ENCODE assay signal across 12 cellular contexts in the genomic region with DNA sequence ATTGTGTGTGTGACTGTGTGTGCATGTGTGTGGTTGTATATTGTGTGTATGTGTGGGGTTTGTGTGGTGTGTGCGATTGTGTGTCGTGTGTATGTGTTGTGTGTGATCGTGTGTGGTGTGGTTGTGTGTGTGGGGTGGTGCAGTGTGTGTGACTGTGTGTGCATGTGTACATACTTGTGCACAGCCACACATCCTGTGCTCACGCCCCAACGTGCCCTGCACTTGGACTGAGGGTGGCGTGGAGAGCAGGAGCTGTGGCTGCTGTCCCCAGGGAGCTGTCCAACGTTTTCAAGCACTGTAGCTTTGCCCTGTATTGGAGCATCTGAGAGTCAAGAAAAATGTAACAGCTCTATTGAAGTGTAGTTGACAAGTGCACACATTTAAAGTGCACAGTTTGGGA.
DNase-seq lines count a peak whose midpoint lies in the region; ATAC-seq and TF ChIP-seq lines count a peak whose summit lies in the region.
"Had no signal": no experiment of that assay in that cellular context is flagged by ENCODE, and none has a peak within 500 bp of the region (broad histone marks: within the 10 kb centered on the region; RNA-seq: fewer than 3 reads in every experiment).

No MANE protein-coding gene starts in this region.

- peaks cover 2% of the 10 kb centered on the region for H3K27me3 Mint-ChIP-seq in central memory CD8-positive, alpha-beta T cell
- peaks cover 4% of the 10 kb centered on the region for H3K27me3 Mint-ChIP-seq in Calu3 (ENCODE audit: unreplicated experiment)

- H3K27ac Mint-ChIP-seq in central memory CD8-positive, alpha-beta T cell (ENCODE audit: low read depth), result no peak overlapping the region
- H3K27ac Mint-ChIP-seq in Calu3 (ENCODE audit: unreplicated experiment), result no peak overlapping the region

- no TSS peak for BruUV-seq in Calu3 (replicated peaks; lab: Mats Ljungman, UMichigan)

- peaks cover 2% of the 10 kb centered on the region for H3K9me3 Mint-ChIP-seq in central memory CD8-positive, alpha-beta T cell
- H3K9me3 Mint-ChIP-seq in Calu3 (ENCODE audit: low read depth, unreplicated experiment), result no peaks in the 10 kb centered on the region

- POLR2A ChIA-PET in RWPE1 (lab: Yijun Ruan, JAX; ENCODE audit: low non-redundant PET), result no interaction called here

- DNase-seq in COLO829 (ENCODE audit: low spot score) (peak; percentile 12), LHCN-M2 (ENCODE audit: low read depth) (peak; percentile 5), lung microvascular endothelial cell (ENCODE audit: low read depth in 2 of 2) (peak; percentile 12 to 33), RWPE1 (ENCODE audit: low spot score) (no peak), GM20000 (ENCODE audit: low spot score) (no peak), Calu3 (no peak)
- no peak for DNase-seq in central memory CD8-positive, alpha-beta T cell (ENCODE audit: low spot score in 2 of 2)
- DNase-seq: heart left ventricle, midbrain, NCI-H1436 treated with DMSO at 0.1 percent for 48 hours had no signal

- intact Hi-C loops in Calu3 (cut with micrococcal nuclease; ENCODE audit: unreplicated experiment), result no loop called here

- CTCF ChIA-PET in RWPE1 (lab: Yijun Ruan, JAX) (no interaction called here), Calu3 (lab: Charles Lee) (no interaction called here)

- no peak overlapping the region for H3K27ac ChIP-seq in RWPE1
- H3K27ac ChIP-seq: heart left ventricle, vagina had no signal

- peaks cover 9% of the 10 kb centered on the region for H3K4me1 Mint-ChIP-seq in central memory CD8-positive, alpha-beta T cell
- H3K4me1 Mint-ChIP-seq in Calu3 (ENCODE audit: low read depth, unreplicated experiment), result no peaks in the 10 kb centered on the region

- H3K36me3 Mint-ChIP-seq in central memory CD8-positive, alpha-beta T cell (ENCODE audit: insufficient read depth), result no peaks in the 10 kb centered on the region
- no peaks in the 10 kb centered on the region for H3K36me3 Mint-ChIP-seq in Calu3 (ENCODE audit: insufficient read depth, unreplicated experiment)

- TF ChIP-seq CTCF in RWPE1 (conservative IDR thresholded peaks at IDR 0.05; ENCODE audit: low read depth), result no peak
- no peak for TF ChIP-seq CTCF in GM20000 (IDR thresholded peaks at IDR 0.05; ENCODE audit: extremely low read depth, missing control alignments)
- no peak for TF ChIP-seq CTCF in Calu3 (IDR thresholded peaks at IDR 0.05; ENCODE audit: unreplicated experiment)

- ATAC-seq in central memory CD8-positive, alpha-beta T cell (replicated peaks; ENCODE audit: extremely low read depth, poor library complexity, severe bottlenecking), result peak; percentile 60
- ATAC-seq in HG02938 (IDR thresholded peaks at IDR 0.05; ENCODE audit: unreplicated experiment), result no peak

- no peak overlapping the region for H3K4me3 Mint-ChIP-seq in central memory CD8-positive, alpha-beta T cell
- no peak overlapping the region for H3K4me3 Mint-ChIP-seq in Calu3 (ENCODE audit: low read depth, unreplicated experiment)

Comparison
In these comparisons a context has a peak if more than half of its experiments do, and no peak if none do; other contexts are left out.
1. DNase-seq: peak in COLO829 (single experiment), LHCN-M2 (single experiment) and lung microvascular endothelial cell (2 of 2); none in central memory CD8-positive, alpha-beta T cell (0 of 2), RWPE1 (single experiment), GM20000 (single experiment) and Calu3 (single experiment).